Comparison of ENCODE assay signal across 1 cellular context in genomic region chr5:174733836-174734235, GRCh38.
TF ChIP-seq lines count a peak whose summit lies in the region.

No MANE protein-coding gene starts in this region.

TF ChIP-seq in WTC11, 78 proteins besides CTCF, POLR2A, EP300 and RAD21 (continued from another document):
- no peak for TF ChIP-seq GRHL2 (CRISPR knock-in tag; IDR thresholded peaks at IDR 0.05; ENCODE audit: insufficient replicate concordance, severe bottlenecking)
- no peak for TF ChIP-seq GTF2I (CRISPR knock-in tag; conservative IDR thresholded peaks at IDR 0.05)
- TF ChIP-seq CBFB (CRISPR knock-in tag; IDR thresholded peaks at IDR 0.05; ENCODE audit: low read depth), result no peak
- no peak for TF ChIP-seq ARID4B (CRISPR knock-in tag; IDR thresholded peaks at IDR 0.05; ENCODE audit: borderline replicate concordance)
- no peak for TF ChIP-seq NR1H2 (CRISPR knock-in tag; IDR thresholded peaks at IDR 0.05)
